Comparison of ENCODE assay signal across 22 cellular contexts in genomic region chr1:86928819-86929218, GRCh38. TPM values are rescaled to one million over a fixed set of nuclear protein-coding genes. Genes with fewer than 3 reads are reported as not detected.
DNase-seq lines count a peak whose midpoint lies in the region; ATAC-seq, FAIRE-seq and TF ChIP-seq lines count a peak whose summit lies in the region.
"Had no signal": no experiment of that assay in that cellular context is flagged by ENCODE, and none has a peak within 500 bp of the region (broad histone marks: within the 10 kb centered on the region; RNA-seq: fewer than 3 reads in every experiment).

No MANE protein-coding gene starts in this region.

- DNase-seq in H54 (ENCODE audit: insufficient read length, low spot score) (no peak), RCC 7860 (ENCODE audit: low spot score) (no peak), left colon (no peak), HuH-7.5 (ENCODE audit: low spot score) (no peak), midbrain (lab: John Stamatoyannopoulos, UW) (no peak)
- no peak for DNase-seq in activated naive CD4-positive, alpha-beta T cell treated with Interleukin-2 at 50 U/mL for 16 hours
- DNase-seq: 8988T; BE2C; C1 segment of cervical spinal cord; CD4-positive, CD25-positive, alpha-beta regulatory T cell; CD8-positive, alpha-beta memory T cell; COR-L47; DMS 273 treated with DMSO at 0.1 percent for 48 hours; DMS53; DND-41; EL; H7 had no signal

- peak; percentile 62 for ATAC-seq in left colon
- no peak for ATAC-seq in GM18873 (IDR thresholded peaks at IDR 0.05; ENCODE audit: low FRiP score, unreplicated experiment)
- ATAC-seq: GM12878, GM23338, HCT116 had no signal

- peak; percentile 6 for FAIRE-seq in H54 (lab: Jason Lieb, UNC)
- FAIRE-seq in RCC 7860 (lab: Jason Lieb, UNC) = peak; percentile 8
- FAIRE-seq: GM12878, HTR-8/SVneo had no signal

- TF ChIP-seq POLR2A in H54 (IDR thresholded peaks at IDR 0.05; ENCODE audit: low read depth, low read length) = no peak

- intact Hi-C loops in left colon (cut with DNase I, micrococcal nuclease) = no loop called here

RNA-seq across cellular contexts. Expression of gene HS2ST1, which starts 14.4 kb away (rescaled TPM):
- 10 to 100 TPM; 17.4 to 23.5 TPM for total RNA-seq in left colon

RNA-seq across cellular contexts. Expression of gene SELENOF, which starts 14.9 kb away (rescaled TPM):
- total RNA-seq in left colon = 100 to 1,000 TPM; 186 to 204 TPM
